ENCODE assay signal across 8 cellular contexts in the genomic region with DNA sequence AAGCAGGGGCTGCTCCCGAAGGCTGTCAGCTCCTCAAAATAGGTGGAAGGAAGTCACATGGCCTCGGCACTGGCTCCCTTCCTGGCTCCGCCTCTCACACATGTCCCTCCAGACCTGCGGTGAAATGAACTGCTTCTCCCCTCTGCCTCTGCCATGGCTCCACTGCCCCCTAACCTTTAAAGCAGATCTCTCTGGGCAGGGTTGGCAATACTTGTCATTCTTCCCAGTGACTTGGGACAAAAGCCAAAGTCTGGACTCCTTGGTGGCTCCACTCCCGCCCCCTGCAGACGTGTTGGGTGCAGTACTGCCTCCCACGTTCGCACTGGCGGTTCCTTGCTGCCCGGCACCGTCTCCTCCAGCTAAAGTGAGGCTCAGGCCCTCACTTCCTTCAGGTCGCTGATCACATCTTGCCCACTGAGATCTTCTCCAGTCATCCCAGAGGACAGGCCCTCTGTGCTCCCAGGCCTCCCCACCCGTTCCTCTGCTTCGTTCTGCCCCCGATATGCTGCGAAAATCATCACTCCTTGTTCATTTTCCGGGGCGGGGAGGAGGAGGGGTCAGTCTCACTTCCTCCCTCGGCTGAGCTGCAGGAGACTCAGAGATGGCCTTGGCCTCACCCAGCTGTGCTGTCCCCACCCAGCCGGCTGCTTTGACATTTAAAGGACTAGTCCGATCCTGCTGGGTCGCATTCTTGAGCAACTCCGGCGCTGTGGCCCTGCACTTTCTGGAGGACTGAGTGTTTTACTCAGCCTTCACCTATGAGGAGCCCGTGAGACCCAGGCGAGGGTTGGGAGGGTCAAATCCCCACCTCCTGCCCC.
DNase-seq lines count a peak whose midpoint lies in the region; ATAC-seq and TF ChIP-seq lines count a peak whose summit lies in the region.

No MANE protein-coding gene starts in this region.

- H3K4me3 ChIP-seq in SJCRH30, result peak overlapping the region; percentile 57
- H3K4me3 ChIP-seq in adrenal gland, result peak overlapping the region in 2 of 4 donors; percentile 6 to 52
- peak overlapping the region; percentile 64 for H3K4me3 ChIP-seq in left ventricle myocardium inferior

- DNase-seq in DMS53 (lab: John Stamatoyannopoulos, UW) (peak; percentile 75), GM20000 (ENCODE audit: low spot score) (peak; percentile 69), SJCRH30 (peak; percentile 79 to 82), adrenal gland (peak; percentile 73 to 95 (median 89)), left ventricle myocardium inferior (peak; percentile 74), putamen (ENCODE audit: low spot score) (peak; percentile 45), NCI-H1048 (lab: John Stamatoyannopoulos, UW) (no peak)

- WGBS in adrenal gland, 4 donors, result 0 to 34% (median 12%) methylated on average over 8 to 26 of the region's 26 CpGs

- ATAC-seq in HG03575 (IDR thresholded peaks at IDR 0.05; ENCODE audit: extremely low read depth, insufficient number of reproducible peaks, low FRiP score, unreplicated experiment), result peak; percentile 44

- H3K27ac ChIP-seq in SJCRH30 (peak overlapping the region; percentile 92), adrenal gland (peak overlapping the region; percentile 57 to 93 (median 83)), left ventricle myocardium inferior (replicated peaks) (peak overlapping the region; percentile 93)

- TF ChIP-seq CTCF in GM20000 (IDR thresholded peaks at IDR 0.05; ENCODE audit: extremely low read depth, missing control alignments) (peak; percentile 25), adrenal gland (IDR thresholded peaks at IDR 0.05) (peak; percentile 31 to 73 (median 64)), left ventricle myocardium inferior (IDR thresholded peaks at IDR 0.05; ENCODE audit: borderline replicate concordance) (peak; percentile 58)

- H3K4me1 ChIP-seq in SJCRH30 (peaks cover 10% of the 10 kb centered on the region), adrenal gland (replicated peaks in 1 of 2) (peaks cover 14 to 17% of the 10 kb centered on the region in 2 donors), left ventricle myocardium inferior (peaks cover 35% of the 10 kb centered on the region)

- H3K9me3 ChIP-seq in SJCRH30 (replicated peaks) (no peaks in the 10 kb centered on the region), adrenal gland (replicated peaks in 1 of 3) (no peaks in the 10 kb centered on the region), left ventricle myocardium inferior (replicated peaks) (no peaks in the 10 kb centered on the region)

- H3K36me3 ChIP-seq in SJCRH30, result no peaks in the 10 kb centered on the region
- no peaks in the 10 kb centered on the region for H3K36me3 ChIP-seq in adrenal gland (replicated peaks in 1 of 2)
- H3K36me3 ChIP-seq in left ventricle myocardium inferior, result no peaks in the 10 kb centered on the region

- intact Hi-C loops in adrenal gland (cut with DNase I), result no loop called here
- intact Hi-C loops in left ventricle myocardium inferior (cut with micrococcal nuclease), result loop anchor here (10.0 kb wide), 1 partner anchor 212 kb away; a partner anchor contains a TSS

- H3K27me3 ChIP-seq in SJCRH30 (no peaks in the 10 kb centered on the region), adrenal gland (no peaks in the 10 kb centered on the region), left ventricle myocardium inferior (ENCODE audit: low read depth) (no peaks in the 10 kb centered on the region)

- TF ChIP-seq POLR2A in adrenal gland (IDR thresholded peaks at IDR 0.05), result peak in 1 of 2 donors; percentile 53
